In genomic region chr2:45307147-45307546, GRCh38 we compare ENCODE assay signal across 21 cellular contexts.
DNase-seq lines count a peak whose midpoint lies in the region; ATAC-seq, FAIRE-seq and TF ChIP-seq lines count a peak whose summit lies in the region.
"Had no signal": no experiment of that assay in that cellular context is flagged by ENCODE, and none has a peak within 500 bp of the region (broad histone marks: within the 10 kb centered on the region; RNA-seq: fewer than 3 reads in every experiment).

No MANE protein-coding gene starts in this region.

- no peak for FAIRE-seq in H1 (lab: Jason Lieb, UNC)
- FAIRE-seq: A549, D721Med, GM12878, H54 had no signal

- H2AFZ ChIP-seq in DND-41 (ENCODE audit: low read depth, low read length) (no peak overlapping the region), Loucy (ENCODE audit: low read length) (peak overlapping the region; percentile 35; the same call in 1 of the 2 replicates), H1 (ENCODE audit: low read length) (no peak overlapping the region), osteoblast (ENCODE audit: low read length) (no peak overlapping the region)

- peak; percentile 27; the same call in 2 of the 3 replicates for ATAC-seq in DND-41 (ENCODE audit: insufficient read depth, low read depth)
- ATAC-seq: A549, GM12878 had no signal

- CTCF ChIA-PET in H1 (lab: Charles Lee; ENCODE audit: partially characterized antibody), result interaction anchor here (0.6 to 1.1 kb wide), 3 partner anchors 50 to 1162 kb away, joined by 3 to 4 read pairs (median 3); no protein-coding TSS in a partner anchor

- no peak overlapping the region for H3K4me2 ChIP-seq in DND-41 (ENCODE audit: insufficient read depth, low read length)
- H3K4me2 ChIP-seq in Loucy (ENCODE audit: low read depth, low read length, poor library complexity, severe bottlenecking), result peak overlapping the region; percentile 62
- H3K4me2 ChIP-seq in H1 (ENCODE audit: insufficient read depth in 1 of 2, low read depth in 2 of 2, low read length in 2 of 2), result no peak overlapping the region
- no peak overlapping the region for H3K4me2 ChIP-seq in osteoblast (ENCODE audit: insufficient read depth, low read length)
- H3K4me2 ChIP-seq: A549 had no signal

- no peak overlapping the region for H3K23ac ChIP-seq in H1 (ENCODE audit: insufficient read length)

- no peak for DNase-seq in DND-41
- DNase-seq in H1 (ENCODE audit: low read depth in 1 of 2, low spot score in 2 of 2), result no peak
- peak; percentile 78 for DNase-seq in osteoblast (ENCODE audit: insufficient read length, low spot score, missing footprints)
- no peak for DNase-seq in lower leg skin (ENCODE audit: low spot score in 2 of 2)
- DNase-seq in NCI-H2081 treated with DMSO at 0.1 percent for 48 hours (lab: John Stamatoyannopoulos, UW), result no peak
- no peak for DNase-seq in Peyer's patch
- DNase-seq: AML-193; Caco-2; CD4-positive, alpha-beta T cell; DMS153; DMS79 treated with DMSO at 0.1 percent for 48 hours; EL; HCEC 1CT had no signal

- H3K79me2 ChIP-seq in DND-41 (ENCODE audit: insufficient read depth, low read length) (no peaks in the 10 kb centered on the region), Loucy (ENCODE audit: insufficient read depth, low read length) (no peaks in the 10 kb centered on the region), H1 (ENCODE audit: control insufficient read depth in 1 of 2, insufficient read depth in 2 of 2, low read length in 2 of 2) (no peaks in the 10 kb centered on the region), osteoblast (ENCODE audit: insufficient read depth, low read length) (no peaks in the 10 kb centered on the region)

- no peak for TF ChIP-seq RAD21 in H1 (IDR thresholded peaks at IDR 0.05 in 1 of 2, conservative IDR thresholded peaks at IDR 0.05 in 1 of 2; ENCODE audit: low read depth in 2 of 2, low read length in 2 of 2)

- no peak for TF ChIP-seq CTCF in DND-41 (IDR thresholded peaks at IDR 0.05; ENCODE audit: borderline replicate concordance, extremely low read depth, low read length, poor library complexity, severe bottlenecking)
- no peak for TF ChIP-seq CTCF in Loucy (conservative IDR thresholded peaks at IDR 0.05; ENCODE audit: low read length)
- no peak for TF ChIP-seq CTCF in H1 (IDR thresholded peaks at IDR 0.05; ENCODE audit: control extremely low read depth in 1 of 3, insufficient read depth in 1 of 3, low read depth in 1 of 3, low read length in 3 of 3)
- TF ChIP-seq CTCF in osteoblast (IDR thresholded peaks at IDR 0.05; ENCODE audit: extremely low read depth, low read depth, low read length), result no peak
- TF ChIP-seq CTCF in lower leg skin (IDR thresholded peaks at IDR 0.05), result no peak
- TF ChIP-seq CTCF in Peyer's patch (IDR thresholded peaks at IDR 0.05), result no peak

- no peak overlapping the region for H3K4ac ChIP-seq in H1 (replicated peaks; ENCODE audit: insufficient read length, low read depth, low read length)

- no peaks in the 10 kb centered on the region for H3K9me3 ChIP-seq in DND-41 (ENCODE audit: insufficient read depth, low read length, severe bottlenecking)
- no peaks in the 10 kb centered on the region for H3K9me3 ChIP-seq in Loucy (ENCODE audit: insufficient read depth, low read depth, low read length)
- no peaks in the 10 kb centered on the region for H3K9me3 ChIP-seq in H1 (ENCODE audit: insufficient read depth in 2 of 2, low read depth in 1 of 2, low read length in 1 of 2)
- no peaks in the 10 kb centered on the region for H3K9me3 ChIP-seq in osteoblast (ENCODE audit: low read depth, low read length)
- H3K9me3 ChIP-seq in Peyer's patch, result no peaks in the 10 kb centered on the region
- H3K9me3 ChIP-seq: Caco-2 had no signal

- H3K9me2 ChIP-seq in Loucy (replicated peaks; ENCODE audit: low read depth, low read length), result no peaks in the 10 kb centered on the region

- H3K23me2 ChIP-seq in H1 (ENCODE audit: low read depth, low read length), result no peaks in the 10 kb centered on the region

- TF ChIP-seq POLR2A in H1 (IDR thresholded peaks at IDR 0.05; ENCODE audit: control extremely low read depth in 1 of 2, low read depth in 2 of 2, low read length in 2 of 2), result no peak
- no peak for TF ChIP-seq POLR2A in lower leg skin (IDR thresholded peaks at IDR 0.05)
- TF ChIP-seq POLR2A in Peyer's patch (IDR thresholded peaks at IDR 0.05), result no peak

- WGBS in H1 (ENCODE audit: extremely low coverage in 1 of 2, insufficient coverage in 1 of 2, insufficient read length in 1 of 2, insufficient replicate concordance in 2 of 2, low coverage in 1 of 2, low lambda C conversion rate in 2 of 2, missing lambda C conversion rate in 1 of 2), 2 experiments, result 91% methylated on average over 11 of the region's 11 CpGs; no CpG with 5 or more reads in 1 of the 2 experiments
- whole genome bisulfite sequencing in lower leg skin, 2 donors, result 84 to 92% methylated on average over 11 of the region's 11 CpGs

- no peak overlapping the region for H2BK5ac ChIP-seq in H1 (ENCODE audit: low read depth, low read length)

- no peak overlapping the region for H2AK5ac ChIP-seq in H1 (ENCODE audit: low read depth, low read length)

- no peak overlapping the region for H4K8ac ChIP-seq in H1 (ENCODE audit: extremely low read depth, insufficient read depth, low read length)

- no peak overlapping the region for H3K14ac ChIP-seq in H1 (ENCODE audit: insufficient read length)

- H2BK120ac ChIP-seq in H1 (replicated peaks; ENCODE audit: low read depth, low read length), result no peak overlapping the region

- peak overlapping the region; percentile 43; the same call in 1 of the 2 replicates for H2BK20ac ChIP-seq in H1 (ENCODE audit: low read length)

- no peaks in the 10 kb centered on the region for H3K36me3 ChIP-seq in DND-41 (ENCODE audit: insufficient read depth, low read length)
- no peaks in the 10 kb centered on the region for H3K36me3 ChIP-seq in Loucy (ENCODE audit: insufficient read depth, low read length)
- no peaks in the 10 kb centered on the region for H3K36me3 ChIP-seq in H1 (ENCODE audit: control insufficient read depth in 2 of 4, insufficient read depth in 4 of 4, low read length in 3 of 4)
- H3K36me3 ChIP-seq in osteoblast (ENCODE audit: insufficient read depth, low read length), result no peaks in the 10 kb centered on the region
- no peaks in the 10 kb centered on the region for H3K36me3 ChIP-seq in Peyer's patch

- H2BK15ac ChIP-seq in H1 (ENCODE audit: low read length), result no peak overlapping the region

- H4K20me1 ChIP-seq in DND-41 (ENCODE audit: insufficient read depth, low read length), result no peaks in the 10 kb centered on the region
- H4K20me1 ChIP-seq in Loucy (ENCODE audit: insufficient read depth, low read length, poor library complexity, severe bottlenecking), result no peaks in the 10 kb centered on the region
- H4K20me1 ChIP-seq in H1 (replicated peaks in 1 of 2; ENCODE audit: control insufficient read depth in 1 of 2, insufficient read depth in 2 of 2, low read length in 2 of 2), result no peaks in the 10 kb centered on the region
- H4K20me1 ChIP-seq in osteoblast (ENCODE audit: insufficient read depth, low read length), result no peaks in the 10 kb centered on the region

- H3K4me1 ChIP-seq in DND-41 (ENCODE audit: insufficient read depth, low read length) (peaks cover under 1% of the 10 kb centered on the region; the same call in 1 of the 2 replicates), Loucy (ENCODE audit: insufficient read depth, low read length, poor library complexity, severe bottlenecking) (peaks cover 43% of the 10 kb centered on the region), H1 (replicated peaks in 1 of 4; ENCODE audit: control insufficient read depth in 3 of 4, insufficient read depth in 4 of 4, low read length in 3 of 4) (peaks cover 0 to 2% (median 0%) of the 10 kb centered on the region in 4 experiments; a peak in 1 of 7 replicates), osteoblast (ENCODE audit: insufficient read depth, low read length) (no peaks in the 10 kb centered on the region), Peyer's patch (no peaks in the 10 kb centered on the region)

- intact Hi-C loops in lower leg skin (cut with DNase I; ENCODE audit: low total_unique reads), result no loop called here

- no peak overlapping the region for H3K18ac ChIP-seq in H1 (ENCODE audit: extremely low read depth, low read length)

- POLR2A ChIA-PET in H1 (lab: Charles Lee; ENCODE audit: partially characterized antibody), result no interaction called here

- H3F3A ChIP-seq in Loucy (ENCODE audit: low read depth), result no peaks in the 10 kb centered on the region

- no peak overlapping the region for H3K4me3 ChIP-seq in DND-41 (ENCODE audit: low read depth in 1 of 2, low read length in 2 of 2)
- peak overlapping the region; percentile 26 for H3K4me3 ChIP-seq in Loucy (ENCODE audit: low read length, poor library complexity, severe bottlenecking)
- H3K4me3 ChIP-seq in H1 (ENCODE audit: extremely low read depth in 1 of 4, insufficient read depth in 2 of 4, low read depth in 3 of 4, low read length in 4 of 4), result no peak overlapping the region
- H3K4me3 ChIP-seq in osteoblast (ENCODE audit: insufficient read depth, low read length), result no peak overlapping the region
- H3K4me3 ChIP-seq in lower leg skin (ENCODE audit: low read depth, poor library complexity, severe bottlenecking), result no peak overlapping the region
- H3K4me3 ChIP-seq in Peyer's patch, result no peak overlapping the region
- H3K4me3 ChIP-seq: A549, GM12878 had no signal

- H4K5ac ChIP-seq in H1 (ENCODE audit: insufficient read length, low read depth, low read length), result no peak overlapping the region

- H3K79me1 ChIP-seq in H1 (ENCODE audit: low read depth, low read length), result no peaks in the 10 kb centered on the region

- H3K27ac ChIP-seq in DND-41 (ENCODE audit: low read length) (no peak overlapping the region), H1 (ENCODE audit: low read depth, low read length) (no peak overlapping the region), osteoblast (ENCODE audit: low read depth, low read length) (no peak overlapping the region), Peyer's patch (no peak overlapping the region)
- H3K27ac ChIP-seq: 22Rv1, A549, C4-2B, HL-60 had no signal

- no peak overlapping the region for H4K91ac ChIP-seq in H1 (replicated peaks; ENCODE audit: insufficient read length, low read length)

- H2BK12ac ChIP-seq in H1 (ENCODE audit: low read depth, low read length), result no peak overlapping the region; the same call in 1 of the 2 replicates

- H3K9ac ChIP-seq in DND-41 (ENCODE audit: low read depth, low read length) (no peak overlapping the region), Loucy (ENCODE audit: low read depth, low read length, poor library complexity, severe bottlenecking) (no peak overlapping the region), H1 (replicated peaks in 1 of 4; ENCODE audit: extremely low read depth in 1 of 4, low read depth in 3 of 4, low read length in 3 of 4) (no peak overlapping the region)

- no peak overlapping the region for H3K56ac ChIP-seq in H1 (replicated peaks; ENCODE audit: insufficient read length, low read depth, low read length)

- no peak for TF ChIP-seq EP300 in H1 (IDR thresholded peaks at IDR 0.05; ENCODE audit: borderline replicate concordance in 1 of 2, low read depth in 2 of 2, low read length in 2 of 2)

- no peaks in the 10 kb centered on the region for H3K27me3 ChIP-seq in DND-41 (ENCODE audit: insufficient read depth, low read length, poor library complexity)
- no peaks in the 10 kb centered on the region for H3K27me3 ChIP-seq in Loucy (ENCODE audit: insufficient read depth, low read length, poor library complexity, severe bottlenecking)
- H3K27me3 ChIP-seq in H1 (replicated peaks in 1 of 4; ENCODE audit: control insufficient read depth in 3 of 4, extremely low read depth in 1 of 4, insufficient read depth in 3 of 4, low read length in 3 of 4), result no peaks in the 10 kb centered on the region; a peak in 1 of 7 replicates
- H3K27me3 ChIP-seq in osteoblast (ENCODE audit: insufficient read depth, low read length), result peaks cover 12% of the 10 kb centered on the region
- no peaks in the 10 kb centered on the region for H3K27me3 ChIP-seq in Peyer's patch
